8 cellular contexts compared by ENCODE assay signal in the genomic region with DNA sequence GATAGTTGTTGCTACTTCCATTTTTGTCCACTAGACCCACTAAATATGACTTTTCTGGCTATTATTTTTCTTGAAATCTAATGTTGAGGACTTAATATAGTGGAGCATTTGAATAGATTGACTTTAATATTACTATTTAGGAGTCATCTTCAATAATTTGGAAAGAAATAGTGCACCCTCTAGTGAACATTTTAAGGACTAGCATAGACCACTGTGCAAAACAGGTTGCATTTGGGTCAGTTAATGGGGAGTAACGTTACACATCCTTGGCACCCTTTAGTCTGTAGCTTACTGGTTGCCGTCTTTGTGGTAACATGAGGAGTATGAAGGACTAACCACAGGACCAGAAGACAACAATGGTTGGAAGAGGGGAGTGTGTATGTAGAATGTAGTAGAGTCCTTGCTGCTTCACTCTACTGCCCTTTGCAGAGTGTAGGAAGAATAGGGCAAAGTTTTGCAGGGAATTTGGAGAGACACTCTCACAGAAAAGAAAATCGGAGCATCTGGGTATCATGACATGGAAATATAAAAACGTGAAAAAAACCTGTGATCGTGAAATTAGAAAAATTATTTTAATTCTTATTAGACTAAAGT. TPM values are rescaled to one million over a fixed set of nuclear protein-coding genes. Genes with fewer than 3 reads are reported as not detected.
DNase-seq lines count a peak whose midpoint lies in the region; ATAC-seq and TF ChIP-seq lines count a peak whose summit lies in the region.

No MANE protein-coding gene starts in this region.

- no peak for ATAC-seq in activated CD4-positive, CD25-positive, alpha-beta regulatory T cell treated with anti-CD3 and anti-CD28 coated beads, Interleukin-2, amount 50 U/mL, for 24 hours

- no peak overlapping the region for H3K4me3 ChIP-seq in fibroblast of pulmonary artery (replicated peaks; ENCODE audit: low read depth, low read length)
- no peak overlapping the region for H3K4me3 ChIP-seq in lower leg skin (ENCODE audit: low read depth, poor library complexity, severe bottlenecking)

- intact Hi-C loops in lower leg skin (cut with DNase I; ENCODE audit: low total_unique reads), result no loop called here

- TF ChIP-seq CTCF in fibroblast of pulmonary artery (IDR thresholded peaks at IDR 0.05; ENCODE audit: low read length, missing control alignments), result peak; percentile 65
- TF ChIP-seq CTCF in lower leg skin (IDR thresholded peaks at IDR 0.05), result no peak

- TF ChIP-seq POLR2A in lower leg skin (IDR thresholded peaks at IDR 0.05), result no peak

- 36 to 46% methylated on average over 5 of the region's 5 CpGs for WGBS in lower leg skin, 2 donors

- DNase-seq in NCI-H82 (lab: John Stamatoyannopoulos, UW), result peak; percentile 29
- DNase-seq in NCI-H82 treated with DMSO at 0.1 percent for 48 hours (lab: John Stamatoyannopoulos, UW; ENCODE audit: unreplicated experiment), result no peak
- DNase-seq in OCI-M1 (lab: John Stamatoyannopoulos, UW), result peak; percentile 39
- DNase-seq in fibroblast of pulmonary artery (ENCODE audit: low read depth), result peak; percentile 53
- peak; percentile 75 for DNase-seq in superior temporal gyrus (ENCODE audit: extremely low spot score)
- DNase-seq in NCI-H187 (lab: John Stamatoyannopoulos, UW), result no peak
- no peak for DNase-seq in lower leg skin (ENCODE audit: low spot score in 2 of 2)

RNA-seq across cellular contexts. Expression of gene RFPL4B, which starts 25.2 kb away (rescaled TPM):
- not detected for total RNA-seq in lower leg skin

Comparison
In these comparisons a context has a peak if more than half of its experiments do, and no peak if none do; other contexts are left out.
1. DNase-seq: peak in NCI-H82 (single experiment), OCI-M1 (single experiment), fibroblast of pulmonary artery (single experiment) and superior temporal gyrus (single experiment); none in NCI-H82 treated with DMSO at 0.1 percent for 48 hours (single experiment), NCI-H187 (0 of 2) and lower leg skin (0 of 2).